13 cellular contexts compared by ENCODE assay signal in genomic region chr12:90058721-90059120, GRCh38.
A peak's percentile ranks its signal among the peaks of the same experiment; 100 is the strongest.
DNase-seq lines count a peak whose midpoint lies in the region; ATAC-seq, FAIRE-seq and TF ChIP-seq lines count a peak whose summit lies in the region.
"Had no signal": no experiment of that assay in that cellular context is flagged by ENCODE, and none has a peak within 500 bp of the region (broad histone marks: within the 10 kb centered on the region; RNA-seq: fewer than 3 reads in every experiment).

No MANE protein-coding gene starts in this region.

- TF ChIP-seq CTCF in AG04450 (IDR thresholded peaks at IDR 0.05; ENCODE audit: low read depth, low read length) (no peak), HepG2 (CRISPR knock-in tag; IDR thresholded peaks at IDR 0.05) (no peak), tibial artery (IDR thresholded peaks at IDR 0.05) (no peak), coronary artery (IDR thresholded peaks at IDR 0.05) (no peak)

- no peak for TF ChIP-seq RAD21 in HepG2 (CRISPR knock-in tag; IDR thresholded peaks at IDR 0.05)

- H3K9me3 ChIP-seq in AG04450 (ENCODE audit: control insufficient read depth, insufficient read depth, low read length) (no peaks in the 10 kb centered on the region), HepG2 (ENCODE audit: low read length) (no peaks in the 10 kb centered on the region), tibial artery (no peaks in the 10 kb centered on the region)
- H3K9me3 ChIP-seq: BLaER1 treated with 17β-estradiol and CSF1 and Interleukin-3, amounts not matched to agents 10 nM and 100 nM; left ventricle myocardium inferior; ovary had no signal

- TF ChIP-seq EP300 in HepG2 (IDR thresholded peaks at IDR 0.05; ENCODE audit: low read depth in 2 of 2, low read length in 2 of 2) (no peak), HepG2 (CRISPR knock-in tag; IDR thresholded peaks at IDR 0.05; ENCODE audit: borderline replicate concordance) (no peak)

- no peak for FAIRE-seq in HepG2 (lab: Jason Lieb, UNC)

- POLR2A ChIA-PET in AG04450 (lab: Yijun Ruan, JAX) (no interaction called here), HepG2 (lab: Yijun Ruan, JAX) (no interaction called here)

- in situ Hi-C loops in HepG2 (cut with HindIII; ENCODE audit: extremely low pct_ligation_motif_present, low pct_unique_long_range_greater_than_20kb), result no loop called here

- WGBS in HepG2 (ENCODE audit: low lambda C conversion rate), result 82% methylated on average over 1 of the region's 1 CpG

- DNase-seq in AG04450 (ENCODE audit: low read depth, low spot score), result peak; percentile 75
- DNase-seq in LHCN-M2 (ENCODE audit: low read depth), result peak; percentile 75
- DNase-seq in dermis microvascular lymphatic vessel endothelial cell (ENCODE audit: low read depth in 2 of 2), result peak; percentile 82 to 90
- no peak for DNase-seq in HepG2 (ENCODE audit: low spot score)
- no peak for DNase-seq in tibial artery
- no peak for DNase-seq in coronary artery (ENCODE audit: low spot score)
- DNase-seq: H9, left ventricle myocardium inferior, ovary had no signal

- H3K4me1 ChIP-seq in HepG2 (ENCODE audit: insufficient read depth, low read length) (no peaks in the 10 kb centered on the region), tibial artery (peaks cover 0 to 32% (median 0%) of the 10 kb centered on the region in 4 donors)
- H3K4me1 ChIP-seq: BLaER1 treated with 17β-estradiol and CSF1 and Interleukin-3, amounts not matched to agents 10 nM and 100 nM; left ventricle myocardium inferior had no signal

- no peak overlapping the region for H3K4me2 ChIP-seq in HepG2 (ENCODE audit: low read depth, low read length)
- H3K4me2 ChIP-seq: BLaER1 treated with 17β-estradiol and CSF1 and Interleukin-3, amounts not matched to agents 10 nM and 100 nM had no signal

- no peaks in the 10 kb centered on the region for H3K36me3 ChIP-seq in HepG2 (replicated peaks in 1 of 2; ENCODE audit: control insufficient read depth in 1 of 2, insufficient read depth in 2 of 2, low read length in 2 of 2)
- no peaks in the 10 kb centered on the region for H3K36me3 ChIP-seq in tibial artery
- H3K36me3 ChIP-seq: BLaER1 treated with 17β-estradiol and CSF1 and Interleukin-3, amounts not matched to agents 10 nM and 100 nM; left ventricle myocardium inferior; ovary had no signal

- H2AFZ ChIP-seq in HepG2 (ENCODE audit: low read length), result no peak overlapping the region

- H3K9ac ChIP-seq in HepG2 (ENCODE audit: insufficient read depth, low read depth, low read length), result no peak overlapping the region
- H3K9ac ChIP-seq: BLaER1 treated with 17β-estradiol and CSF1 and Interleukin-3, amounts not matched to agents 10 nM and 100 nM had no signal

- intact Hi-C loops in HepG2 (cut with micrococcal nuclease; ENCODE audit: unreplicated experiment), result no loop called here
- intact Hi-C loops in tibial artery (cut with DNase I; ENCODE audit: low total_unique reads), result no loop called here

- H3K27me3 ChIP-seq in AG04450 (ENCODE audit: control insufficient read depth, insufficient read depth, low read length) (no peaks in the 10 kb centered on the region), HepG2 (ENCODE audit: control insufficient read depth in 1 of 2, insufficient read depth in 2 of 2, low read length in 2 of 2) (peaks cover 0 to 3% of the 10 kb centered on the region in 2 experiments; a peak in 1 of 5 replicates), tibial artery (no peaks in the 10 kb centered on the region)
- H3K27me3 ChIP-seq: BLaER1 treated with 17β-estradiol and CSF1 and Interleukin-3, amounts not matched to agents 10 nM and 100 nM; ovary had no signal

- H3K4me3 ChIP-seq in AG04450 (ENCODE audit: low read depth, low read length), result no peak overlapping the region
- no peak overlapping the region for H3K4me3 ChIP-seq in HepG2 (replicated peaks in 1 of 3; ENCODE audit: insufficient read depth in 1 of 3, low read depth in 2 of 3, low read length in 3 of 3)
- no peak overlapping the region for H3K4me3 ChIP-seq in tibial artery
- no peak overlapping the region for H3K4me3 ChIP-seq in coronary artery
- H3K4me3 ChIP-seq: BLaER1 treated with 17β-estradiol and CSF1 and Interleukin-3, amounts not matched to agents 10 nM and 100 nM; left ventricle myocardium inferior; ovary had no signal

- no peak for TF ChIP-seq POLR2A in HepG2 (IDR thresholded peaks at IDR 0.05; ENCODE audit: insufficient read depth in 1 of 2, low read depth in 2 of 2, low read length in 2 of 2)

- H4K20me1 ChIP-seq in HepG2 (ENCODE audit: insufficient read depth, low read length), result no peaks in the 10 kb centered on the region
- H4K20me1 ChIP-seq: BLaER1 treated with 17β-estradiol and CSF1 and Interleukin-3, amounts not matched to agents 10 nM and 100 nM had no signal

- BruUV-seq in HepG2 (replicated peaks; lab: Mats Ljungman, UMichigan), result no TSS peak

- no peak overlapping the region for H3K27ac ChIP-seq in AG04450 (ENCODE audit: low read depth, low read length)
- H3K27ac ChIP-seq in HepG2 (ENCODE audit: extremely low read length, insufficient read depth, low read length), result no peak overlapping the region
- no peak overlapping the region for H3K27ac ChIP-seq in tibial artery
- H3K27ac ChIP-seq in coronary artery, result no peak overlapping the region
- H3K27ac ChIP-seq: BLaER1 treated with 17β-estradiol and CSF1 and Interleukin-3, amounts not matched to agents 10 nM and 100 nM; left ventricle myocardium inferior; ovary had no signal

- ATAC-seq in HepG2 (no peak), HG02763 (IDR thresholded peaks at IDR 0.05; ENCODE audit: unreplicated experiment) (no peak), GM19463 (IDR thresholded peaks at IDR 0.05; ENCODE audit: unreplicated experiment) (no peak)
- ATAC-seq: esophagus mucosa had no signal

- CTCF ChIA-PET in AG04450 (lab: Charles Lee) (interaction anchor here (0.9 kb wide), 1 partner anchor 11 kb away, joined by 3 read pairs; no protein-coding TSS in a partner anchor), HepG2 (lab: Yijun Ruan, JAX; ENCODE audit: low intra/inter-chr PET ratio, low total read pairs) (no interaction called here)

- no peaks in the 10 kb centered on the region for H3K79me2 ChIP-seq in HepG2 (ENCODE audit: insufficient read depth, low read length)

TF ChIP-seq in HepG2, 621 proteins besides CTCF, POLR2A, EP300 and RAD21:
- TF ChIP-seq ZNF513 (CRISPR knock-in tag; conservative IDR thresholded peaks at IDR 0.05) (no peak), MAFK (conservative IDR thresholded peaks at IDR 0.05 in 1 of 2, IDR thresholded peaks at IDR 0.05 in 1 of 2; ENCODE audit: low read length in 2 of 2) (peak; percentile 78 to 94; a peak in 3 of 4 replicates), MAFF (IDR thresholded peaks at IDR 0.05; ENCODE audit: low read depth, low read length) (peak; percentile 84)

Comparison
In these comparisons a context has a peak if more than half of its experiments do, and no peak if none do; other contexts are left out.
1. DNase-seq: peak in AG04450 (single experiment), LHCN-M2 (single experiment) and dermis microvascular lymphatic vessel endothelial cell (2 of 2); none in HepG2 (single experiment), tibial artery (0 of 2) and coronary artery (single experiment).